Comparison of ENCODE assay signal across 8 cellular contexts in genomic region chr2:222690564-222691200, GRCh38. TPM values are rescaled to one million over a fixed set of nuclear protein-coding genes. Genes with fewer than 3 reads are reported as not detected.
A peak's percentile ranks its signal among the peaks of the same experiment; 100 is the strongest.
DNase-seq lines count a peak whose midpoint lies in the region; ATAC-seq, FAIRE-seq and TF ChIP-seq lines count a peak whose summit lies in the region.

No MANE protein-coding gene starts in this region.

- TF ChIP-seq CTCF in GM10266 (IDR thresholded peaks at IDR 0.05; ENCODE audit: control insufficient read depth, insufficient read depth, low read depth, missing control alignments) (peak; percentile 99), gastroesophageal sphincter (IDR thresholded peaks at IDR 0.05) (peak; percentile 88 to 96 (median 93)), prostate gland (IDR thresholded peaks at IDR 0.05) (peak; percentile 72 to 90 (median 86)), uterus (IDR thresholded peaks at IDR 0.05) (peak; percentile 55 to 70 (median 62))

- WGBS in gastroesophageal sphincter (ENCODE audit: low coverage in 1 of 2), 2 donors = 27 to 41% methylated on average over 7 to 10 of the region's 10 CpGs
- WGBS in prostate gland = 21% methylated on average over 10 of the region's 10 CpGs

- DNase-seq in GM10266 (ENCODE audit: extremely low spot score) = peak; percentile 85
- DNase-seq in H54 (ENCODE audit: insufficient read length, low spot score) = peak; percentile 66
- DNase-seq in LHCN-M2 (ENCODE audit: low read depth) = peak; percentile 67
- peak; percentile 34 for DNase-seq in SIG-M5 (lab: John Stamatoyannopoulos, UW)
- DNase-seq in activated T-helper 9 cell treated with anti-CD3 and anti-CD28 coated beads, Interleukin-2, amount 50 U/mL, for 16 hours (ENCODE audit: low read depth) = peak; percentile 43
- DNase-seq in prostate gland (ENCODE audit: low spot score) = peak; percentile 52
- DNase-seq in uterus = peak; percentile 25 to 48

- TF ChIP-seq POLR2A in H54 (IDR thresholded peaks at IDR 0.05; ENCODE audit: low read depth, low read length) (no peak), gastroesophageal sphincter (IDR thresholded peaks at IDR 0.05) (no peak), prostate gland (IDR thresholded peaks at IDR 0.05) (no peak), uterus (IDR thresholded peaks at IDR 0.05) (no peak)

- ATAC-seq in gastroesophageal sphincter = peak; percentile 74

- H3K36me3 ChIP-seq in gastroesophageal sphincter = no peaks in the 10 kb centered on the region
- H3K36me3 ChIP-seq in prostate gland = no peaks in the 10 kb centered on the region
- H3K36me3 ChIP-seq in uterus = no peaks in the 10 kb centered on the region

- FAIRE-seq in H54 (lab: Jason Lieb, UNC) = peak; percentile 89

- H3K9me3 ChIP-seq in gastroesophageal sphincter = no peaks in the 10 kb centered on the region
- H3K9me3 ChIP-seq in prostate gland = no peaks in the 10 kb centered on the region
- no peaks in the 10 kb centered on the region for H3K9me3 ChIP-seq in uterus

- H3K4me1 ChIP-seq in gastroesophageal sphincter (peaks cover 0 to 12% (median 0%) of the 10 kb centered on the region in 3 donors), prostate gland (replicated peaks) (no peaks in the 10 kb centered on the region), uterus (no peaks in the 10 kb centered on the region)

- intact Hi-C loops in prostate gland (cut with DNase I) (loop anchor here (5.0 kb wide), 1 partner anchor 212 kb away; no protein-coding TSS in a partner anchor), uterus (cut with DNase I; ENCODE audit: low total_unique reads) (no loop called here)

- TF ChIP-seq EP300 in gastroesophageal sphincter (IDR thresholded peaks at IDR 0.05) = no peak

- H3K27me3 ChIP-seq in gastroesophageal sphincter = no peaks in the 10 kb centered on the region
- no peaks in the 10 kb centered on the region for H3K27me3 ChIP-seq in prostate gland (replicated peaks; ENCODE audit: insufficient read depth)
- no peaks in the 10 kb centered on the region for H3K27me3 ChIP-seq in uterus

- H3K27ac ChIP-seq in gastroesophageal sphincter (no peak overlapping the region), prostate gland (no peak overlapping the region), uterus (no peak overlapping the region)

- H3K4me3 ChIP-seq in gastroesophageal sphincter (no peak overlapping the region), prostate gland (no peak overlapping the region), uterus (no peak overlapping the region)

RNA-seq across cellular contexts. Expression of gene MOGAT1, which starts 19.2 kb away (rescaled TPM):
- not detected in 2 replicates for total RNA-seq in LHCN-M2 (2014; rRNA removed)
- not detected for polyA plus RNA-seq in LHCN-M2 (2012)
- total RNA-seq in gastroesophageal sphincter = not detected
- total RNA-seq in prostate gland = not detected
- total RNA-seq in uterus = not detected

RNA-seq across cellular contexts. Expression of gene FARSB, which starts 34.8 kb away (rescaled TPM):
- total RNA-seq in LHCN-M2 (2014; rRNA removed) = 39.1 and 43.8 TPM in 2 replicates
- 25.3 TPM for polyA plus RNA-seq in LHCN-M2 (2012)
- 10 to 100 TPM; 11.1 to 14.3 (median 13.0) TPM for total RNA-seq in gastroesophageal sphincter
- 10 to 100 TPM; 11.9 to 16.2 TPM for total RNA-seq in prostate gland
- total RNA-seq in uterus = 10 to 100 TPM in 3 of 4 donors, 1 to 10 TPM in 1; 9.4 to 24.1 (median 16.2) TPM

Comparison
In these comparisons a context has a peak if more than half of its experiments do, and no peak if none do; other contexts are left out.
1. DNase-seq: peak in every context shown above with its lines; median percentile 85 in GM10266; 67 in LHCN-M2; 66 in H54; 52 in prostate gland; 43 in activated T-helper 9 cell treated with anti-CD3 and anti-CD28 coated beads, Interleukin-2, amount 50 U/mL, for 16 hours; 36 in uterus; 34 in SIG-M5.